Comparison of ENCODE assay signal across 20 cellular contexts in genomic region chr15:69578252-69578651, GRCh38.
"Had no signal": no experiment of that assay in that cellular context is flagged by ENCODE, and none has a peak within 500 bp of the region (broad histone marks: within the 10 kb centered on the region; RNA-seq: fewer than 3 reads in every experiment).

No MANE protein-coding gene starts in this region.

- ATAC-seq: activated CD8-positive, alpha-beta T cell treated with anti-CD3 and anti-CD28 coated beads for 36 hours; activated T-cell treated with anti-CD3 and anti-CD28 coated beads, Interleukin-2, amount 50 U/mL, for 4 hours had no signal

- H3K4me3 ChIP-seq: breast epithelium, esophagus squamous epithelium, mucosa of descending colon, sigmoid colon, spleen, tibial artery, uterus had no signal

- H3K27ac ChIP-seq: breast epithelium, esophagus squamous epithelium, neutrophil, sigmoid colon, spleen, uterus had no signal

- H3K9me3 ChIP-seq: breast epithelium, esophagus squamous epithelium, mucosa of descending colon, neutrophil, sigmoid colon, spleen, tibial artery, uterus had no signal

- DNase-seq: activated B cell treated with CpG ODN at 0.5 μM for 24 hours; activated CD4-positive, alpha-beta T cell treated with anti-CD3 and anti-CD28 coated beads for 4 hours; activated CD8-positive, alpha-beta T cell treated with anti-CD3 and anti-CD28 coated beads for 36 hours; activated effector memory CD4-positive, alpha-beta T cell treated with Interleukin-2 at 50 U/mL for 16 hours; activated naive CD4-positive, alpha-beta T cell treated with anti-CD3 and anti-CD28 coated beads, Interleukin-2, amount 50 U/mL, for 16 hours; activated T-cell treated with anti-CD3 and anti-CD28 coated beads, Interleukin-2, amount 50 U/mL, for 4 hours; effector CD8-positive, alpha-beta T cell; esophagus squamous epithelium; mesenchymal stem cell; naive thymus-derived CD4-positive, alpha-beta T cell; sigmoid colon; stimulated activated naive CD4-positive, alpha-beta T cell had no signal

- H3K4me3 Mint-ChIP-seq: activated B cell treated with CpG ODN at 0.5 μM for 24 hours; activated CD8-positive, alpha-beta T cell treated with anti-CD3 and anti-CD28 coated beads for 36 hours; activated T-cell treated with anti-CD3 and anti-CD28 coated beads, Interleukin-2, amount 50 U/mL, for 4 hours; dendritic cell treated with granulocyte-macrophage colony-stimulating factor and Interleukin-4, amounts not matched to agents 40 ng/mL and 50 ng/mL, for 4 days; naive thymus-derived CD4-positive, alpha-beta T cell; T-helper 2 cell treated with Interferon-gamma antibody and Interleukin-4, amounts not matched to agents 5 μg/mL and 100 μg/mL, for 36 hours had no signal

- H3K27me3 ChIP-seq: breast epithelium, neutrophil, sigmoid colon, tibial artery, uterus had no signal

- H3K4me1 ChIP-seq: breast epithelium, sigmoid colon had no signal

- H3K36me3 ChIP-seq: breast epithelium, esophagus squamous epithelium, neutrophil, sigmoid colon, spleen, tibial artery, uterus had no signal

- H3K9me3 Mint-ChIP-seq: activated B cell treated with CpG ODN at 0.5 μM for 24 hours; activated CD8-positive, alpha-beta T cell treated with anti-CD3 and anti-CD28 coated beads for 36 hours; activated T-cell treated with anti-CD3 and anti-CD28 coated beads, Interleukin-2, amount 50 U/mL, for 4 hours; dendritic cell treated with granulocyte-macrophage colony-stimulating factor and Interleukin-4, amounts not matched to agents 40 ng/mL and 50 ng/mL, for 4 days; naive thymus-derived CD4-positive, alpha-beta T cell; T-helper 2 cell treated with Interferon-gamma antibody and Interleukin-4, amounts not matched to agents 5 μg/mL and 100 μg/mL, for 36 hours had no signal

- H3K27ac Mint-ChIP-seq: activated B cell treated with CpG ODN at 0.5 μM for 24 hours; activated CD8-positive, alpha-beta T cell treated with anti-CD3 and anti-CD28 coated beads for 36 hours; T-helper 2 cell treated with Interferon-gamma antibody and Interleukin-4, amounts not matched to agents 5 μg/mL and 100 μg/mL, for 36 hours had no signal

- H3K27me3 Mint-ChIP-seq: activated CD8-positive, alpha-beta T cell treated with anti-CD3 and anti-CD28 coated beads for 36 hours had no signal

- H3K36me3 Mint-ChIP-seq: naive thymus-derived CD4-positive, alpha-beta T cell had no signal
